8 cellular contexts compared by ENCODE assay signal in genomic region chr1:172342584-172343245, GRCh38.
A peak's percentile ranks its signal among the peaks of the same experiment; 100 is the strongest.
DNase-seq lines count a peak whose midpoint lies in the region; ATAC-seq, FAIRE-seq and TF ChIP-seq lines count a peak whose summit lies in the region.

No MANE protein-coding gene starts in this region.

- ATAC-seq in GM19351 (IDR thresholded peaks at IDR 0.05; ENCODE audit: unreplicated experiment): peak; percentile 50
- peak; percentile 58 for ATAC-seq in HG03432 (IDR thresholded peaks at IDR 0.05; ENCODE audit: unreplicated experiment)
- ATAC-seq in activated CD8-positive, alpha-beta T cell treated with anti-CD3 and anti-CD28 coated beads, Interleukin-2, amount 10 ng/mL, durations not matched to agents 7 days and 5 days: no peak
- no peak for ATAC-seq in GM21526 (IDR thresholded peaks at IDR 0.05; ENCODE audit: low FRiP score, unreplicated experiment)

- H3K27ac ChIP-seq in astrocyte (ENCODE audit: low read depth, low read length) (peak overlapping the region; percentile 89), smooth muscle cell (ENCODE audit: low read depth) (peak overlapping the region; percentile 99)
- H3K27ac ChIP-seq in CD4-positive, alpha-beta memory T cell (ENCODE audit: low read depth, low read length): no peak overlapping the region

- peaks cover 4% of the 10 kb centered on the region for H3K36me3 Mint-ChIP-seq in astrocyte (ENCODE audit: low read depth, unreplicated experiment)
- H3K36me3 Mint-ChIP-seq in activated CD8-positive, alpha-beta T cell treated with anti-CD3 and anti-CD28 coated beads, Interleukin-2, amount 10 ng/mL, durations not matched to agents 7 days and 5 days (ENCODE audit: low read depth): peaks cover 14% of the 10 kb centered on the region
- H3K36me3 Mint-ChIP-seq in CD4-positive, alpha-beta memory T cell: peaks cover 0 to 11% of the 10 kb centered on the region in 2 donors

- no peak overlapping the region for H3K4me3 Mint-ChIP-seq in astrocyte (ENCODE audit: unreplicated experiment)
- H3K4me3 Mint-ChIP-seq in activated CD8-positive, alpha-beta T cell treated with anti-CD3 and anti-CD28 coated beads, Interleukin-2, amount 10 ng/mL, durations not matched to agents 7 days and 5 days: no peak overlapping the region
- peak overlapping the region in 1 of 8 donors; percentile 17 for H3K4me3 Mint-ChIP-seq in CD4-positive, alpha-beta memory T cell

- DNase-seq in astrocyte (ENCODE audit: low read depth) (peak; percentile 8), smooth muscle cell (lab: John Stamatoyannopoulos, UW; ENCODE audit: unreplicated experiment) (no peak), H7 (no peak)
- no peak for DNase-seq in activated CD8-positive, alpha-beta T cell treated with anti-CD3 and anti-CD28 coated beads, Interleukin-2, amount 10 ng/mL, durations not matched to agents 7 days and 5 days
- no peak for DNase-seq in CD4-positive, alpha-beta memory T cell

- H3K9me3 ChIP-seq in astrocyte (ENCODE audit: insufficient read depth, low read depth, low read length) (peaks cover 3% of the 10 kb centered on the region), smooth muscle cell (replicated peaks; ENCODE audit: low read depth) (no peaks in the 10 kb centered on the region)
- H3K9me3 ChIP-seq in CD4-positive, alpha-beta memory T cell (ENCODE audit: control insufficient read depth in 1 of 2, low read length in 2 of 2): no peaks in the 10 kb centered on the region

- no peaks in the 10 kb centered on the region for H3K27me3 ChIP-seq in astrocyte (ENCODE audit: insufficient read depth, low read length)
- H3K27me3 ChIP-seq in smooth muscle cell (ENCODE audit: low read depth): no peaks in the 10 kb centered on the region
- H3K27me3 ChIP-seq in H7 (ENCODE audit: control insufficient read depth, insufficient read depth, low read length): no peaks in the 10 kb centered on the region
- no peaks in the 10 kb centered on the region for H3K27me3 ChIP-seq in CD4-positive, alpha-beta memory T cell (ENCODE audit: insufficient read depth, low read length)

- H3K4me1 Mint-ChIP-seq in astrocyte (ENCODE audit: low read depth, unreplicated experiment): peaks cover 30% of the 10 kb centered on the region
- peaks cover 27% of the 10 kb centered on the region for H3K4me1 Mint-ChIP-seq in activated CD8-positive, alpha-beta T cell treated with anti-CD3 and anti-CD28 coated beads, Interleukin-2, amount 10 ng/mL, durations not matched to agents 7 days and 5 days (ENCODE audit: low read depth)
- H3K4me1 Mint-ChIP-seq in CD4-positive, alpha-beta memory T cell: peaks cover 9 to 49% (median 22%) of the 10 kb centered on the region in 4 donors

- H3K4me1 ChIP-seq in astrocyte (ENCODE audit: insufficient read depth, low read length) (peaks cover 24% of the 10 kb centered on the region), smooth muscle cell (ENCODE audit: low read depth) (peaks cover 26% of the 10 kb centered on the region)
- H3K4me1 ChIP-seq in CD4-positive, alpha-beta memory T cell (ENCODE audit: insufficient read depth, low read length): peaks cover 20% of the 10 kb centered on the region

- no peaks in the 10 kb centered on the region for H3K36me3 ChIP-seq in astrocyte (ENCODE audit: insufficient read depth, low read length)
- peaks cover 5% of the 10 kb centered on the region for H3K36me3 ChIP-seq in smooth muscle cell (ENCODE audit: low read depth)
- H3K36me3 ChIP-seq in H7 (replicated peaks; ENCODE audit: control insufficient read depth, insufficient read depth, low read length): no peaks in the 10 kb centered on the region
- no peaks in the 10 kb centered on the region for H3K36me3 ChIP-seq in CD4-positive, alpha-beta memory T cell (ENCODE audit: insufficient read depth, low read length)

- CTCF ChIA-PET in activated CD8-positive, alpha-beta T cell treated with anti-CD3 and anti-CD28 coated beads, Interleukin-2, amount 10 ng/mL, durations not matched to agents 7 days and 5 days (lab: Charles Lee): interaction anchor here (0.7 to 3.7 kb wide), 8 partner anchors 10 to 252 kb away, joined by 3 to 22 read pairs (median 4); partner anchors contain the start of gene PIGC
- CTCF ChIA-PET in CD4-positive, alpha-beta memory T cell (lab: Charles Lee; ENCODE audit: partially characterized antibody): interaction anchor here (0.6 to 0.7 kb wide), 2 partner anchors 17 to 38 kb away, joined by 3 read pairs; no protein-coding TSS in a partner anchor

- H3K79me2 ChIP-seq in astrocyte (ENCODE audit: insufficient read depth, low read length) (no peaks in the 10 kb centered on the region), smooth muscle cell (ENCODE audit: low read depth) (peaks cover 6% of the 10 kb centered on the region)

- peak overlapping the region; percentile 96 for H3K27ac Mint-ChIP-seq in astrocyte (ENCODE audit: unreplicated experiment)
- no peak overlapping the region for H3K27ac Mint-ChIP-seq in activated CD8-positive, alpha-beta T cell treated with anti-CD3 and anti-CD28 coated beads, Interleukin-2, amount 10 ng/mL, durations not matched to agents 7 days and 5 days
- peak overlapping the region in 3 of 7 donors; percentile 0 to 57 (median 49) for H3K27ac Mint-ChIP-seq in CD4-positive, alpha-beta memory T cell

- no peak for TF ChIP-seq CTCF in astrocyte (IDR thresholded peaks at IDR 0.05; ENCODE audit: insufficient read depth, low read depth, low read length)
- TF ChIP-seq CTCF in smooth muscle cell (IDR thresholded peaks at IDR 0.05; ENCODE audit: borderline replicate concordance, insufficient read depth, poor library complexity, severe bottlenecking): no peak

- FAIRE-seq in astrocyte (lab: Jason Lieb, UNC): peak; percentile 54

- 8% methylated on average over 4 of the region's 4 CpGs for WGBS in smooth muscle cell (ENCODE audit: low lambda C conversion rate)

- peak overlapping the region; percentile 73 for H3K4me2 ChIP-seq in astrocyte (ENCODE audit: low read length)
- H3K4me2 ChIP-seq in smooth muscle cell: peak overlapping the region; percentile 83

- no peaks in the 10 kb centered on the region for H3K27me3 Mint-ChIP-seq in astrocyte (ENCODE audit: low read depth, unreplicated experiment)
- H3K27me3 Mint-ChIP-seq in activated CD8-positive, alpha-beta T cell treated with anti-CD3 and anti-CD28 coated beads, Interleukin-2, amount 10 ng/mL, durations not matched to agents 7 days and 5 days (ENCODE audit: low read depth): no peaks in the 10 kb centered on the region
- H3K27me3 Mint-ChIP-seq in CD4-positive, alpha-beta memory T cell: no peaks in the 10 kb centered on the region

- intact Hi-C loops in CD4-positive, alpha-beta memory T cell (cut with micrococcal nuclease): loop anchor here (2.0 kb wide), 1 partner anchor 14 kb away; no protein-coding TSS in a partner anchor

- H4K20me1 ChIP-seq in astrocyte (ENCODE audit: insufficient read depth, low read length): no peaks in the 10 kb centered on the region
- no peaks in the 10 kb centered on the region for H4K20me1 ChIP-seq in smooth muscle cell (ENCODE audit: low read depth)

- POLR2A ChIA-PET in activated CD8-positive, alpha-beta T cell treated with anti-CD3 and anti-CD28 coated beads, Interleukin-2, amount 10 ng/mL, durations not matched to agents 7 days and 5 days (lab: Charles Lee): interaction anchor here (1.1 kb wide), 1 partner anchor 16 kb away, joined by 8 read pairs; no protein-coding TSS in a partner anchor
- POLR2A ChIA-PET in CD4-positive, alpha-beta memory T cell (lab: Charles Lee; ENCODE audit: partially characterized antibody): interaction anchor here (1.3 kb wide), 2 partner anchors 16 to 51 kb away, joined by 3 to 4 read pairs; no protein-coding TSS in a partner anchor

- H2AFZ ChIP-seq in astrocyte (ENCODE audit: low read depth, low read length) (no peak overlapping the region), smooth muscle cell (ENCODE audit: low read depth) (peak overlapping the region; percentile 67)

- H3K4me3 ChIP-seq in astrocyte (ENCODE audit: insufficient read depth, low read depth, low read length): no peak overlapping the region
- peak overlapping the region; percentile 34 for H3K4me3 ChIP-seq in smooth muscle cell
- H3K4me3 ChIP-seq in H7 (ENCODE audit: insufficient read depth, low read depth, low read length): no peak overlapping the region
- H3K4me3 ChIP-seq in CD4-positive, alpha-beta memory T cell (ENCODE audit: low read length in 2 of 2): no peak overlapping the region

- peaks cover 35% of the 10 kb centered on the region for H3F3A ChIP-seq in smooth muscle cell (ENCODE audit: low read depth)

- H3K9me3 Mint-ChIP-seq in astrocyte (ENCODE audit: unreplicated experiment): peaks cover 8% of the 10 kb centered on the region
- peaks cover 17% of the 10 kb centered on the region for H3K9me3 Mint-ChIP-seq in activated CD8-positive, alpha-beta T cell treated with anti-CD3 and anti-CD28 coated beads, Interleukin-2, amount 10 ng/mL, durations not matched to agents 7 days and 5 days (ENCODE audit: insufficient read depth)
- peaks cover 0 to 17% (median 9%) of the 10 kb centered on the region in 8 donors for H3K9me3 Mint-ChIP-seq in CD4-positive, alpha-beta memory T cell

- peak overlapping the region; percentile 75 for H3K9ac ChIP-seq in astrocyte (ENCODE audit: low read length)
- H3K9ac ChIP-seq in smooth muscle cell (ENCODE audit: low read depth): peak overlapping the region; percentile 89

Comparison
In these comparisons a context has a peak if more than half of its experiments do, and no peak if none do; other contexts are left out.
1. ATAC-seq: peak in GM19351 (single experiment) and HG03432 (single experiment); none in activated CD8-positive, alpha-beta T cell treated with anti-CD3 and anti-CD28 coated beads, Interleukin-2, amount 10 ng/mL, durations not matched to agents 7 days and 5 days (single experiment) and GM21526 (single experiment).